Comparison of ENCODE assay signal across 8 cellular contexts in the genomic region with DNA sequence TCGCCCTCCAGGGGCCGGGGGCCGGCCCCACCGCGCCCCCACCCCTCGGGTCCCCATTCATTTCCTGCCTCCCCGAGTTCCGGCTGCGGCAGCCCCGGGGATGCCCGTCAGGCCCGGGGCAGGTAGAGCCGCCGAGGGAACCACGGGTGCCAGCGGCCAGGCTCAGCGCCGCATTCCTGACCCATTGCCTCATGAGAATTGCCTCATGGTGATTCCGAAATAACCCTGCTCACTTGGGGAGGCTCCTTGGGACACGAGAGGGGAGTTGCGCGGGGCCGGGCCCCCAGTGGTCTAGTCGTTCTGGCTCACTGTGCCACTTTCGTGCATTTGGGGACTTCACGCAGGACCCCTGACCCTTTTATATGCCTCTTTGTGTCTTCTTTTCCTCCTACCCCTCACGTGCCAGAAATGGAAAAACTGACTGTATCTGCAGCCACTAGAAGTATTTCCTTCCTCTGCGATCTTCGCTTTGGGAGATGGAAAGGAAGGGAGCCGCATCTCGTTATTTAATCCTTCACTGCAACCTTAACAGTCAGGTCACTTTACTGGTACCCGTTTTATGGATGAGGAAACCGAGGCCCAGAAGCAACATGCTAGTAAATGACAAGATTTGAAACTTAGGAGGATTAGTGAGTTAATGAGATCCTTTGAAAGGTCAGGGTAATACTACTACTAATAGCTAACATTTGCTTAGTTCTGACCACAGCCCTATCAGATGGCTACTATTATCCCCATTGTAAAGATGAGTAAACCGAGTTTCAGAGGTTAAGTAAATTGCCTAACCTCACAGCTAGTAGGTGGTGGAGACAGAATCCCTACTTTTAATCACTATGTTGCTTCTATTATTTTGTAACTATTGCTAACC. TPM values are rescaled to one million over a fixed set of nuclear protein-coding genes. Genes with fewer than 3 reads are reported as not detected.
DNase-seq lines count a peak whose midpoint lies in the region; ATAC-seq, FAIRE-seq and TF ChIP-seq lines count a peak whose summit lies in the region.

No MANE protein-coding gene starts in this region.

- peak overlapping the region; percentile 100 for H3K4me3 ChIP-seq in ACC112 (ENCODE audit: low read depth, low read length)
- peak overlapping the region; percentile 75 to 96 (median 91) for H3K4me3 ChIP-seq in H1 (ENCODE audit: extremely low read depth in 1 of 4, insufficient read depth in 2 of 4, low read depth in 3 of 4, low read length in 4 of 4)

- H2BK15ac ChIP-seq in H1 (ENCODE audit: low read length): no peak overlapping the region

- H3K23ac ChIP-seq in H1 (ENCODE audit: insufficient read length): no peak overlapping the region

- H3K4me1 Mint-ChIP-seq in type B pancreatic cell (ENCODE audit: unreplicated experiment): peaks cover 22% of the 10 kb centered on the region

- H3K27me3 Mint-ChIP-seq in type B pancreatic cell: no peaks in the 10 kb centered on the region

- no peak overlapping the region for H2BK120ac ChIP-seq in H1 (replicated peaks; ENCODE audit: low read depth, low read length)

- H3K4ac ChIP-seq in H1 (replicated peaks; ENCODE audit: insufficient read length, low read depth, low read length): no peak overlapping the region

- peak overlapping the region; percentile 93 for H3K4me3 Mint-ChIP-seq in type B pancreatic cell

- CTCF ChIA-PET in H1 (lab: Charles Lee; ENCODE audit: partially characterized antibody): interaction anchor here (1.4 kb wide), 1 partner anchor 9 kb away, joined by 5 read pairs; no protein-coding TSS in a partner anchor

- TF ChIP-seq CTCF in H1 (IDR thresholded peaks at IDR 0.05; ENCODE audit: control extremely low read depth in 1 of 3, insufficient read depth in 1 of 3, low read depth in 1 of 3, low read length in 3 of 3) (no peak), type B pancreatic cell (conservative IDR thresholded peaks at IDR 0.05) (peak; percentile 52)

- no peaks in the 10 kb centered on the region for H3K36me3 ChIP-seq in ACC112 (ENCODE audit: insufficient read depth, low read length)
- H3K36me3 ChIP-seq in H1 (ENCODE audit: control insufficient read depth in 2 of 4, insufficient read depth in 4 of 4, low read length in 3 of 4): no peaks in the 10 kb centered on the region

- peak overlapping the region; percentile 82; the same call in 1 of the 2 replicates for H2AK5ac ChIP-seq in H1 (ENCODE audit: low read depth, low read length)

- H3K4me1 ChIP-seq in ACC112 (ENCODE audit: control insufficient read depth, insufficient read depth, low read length, unreplicated experiment) (peaks cover 23% of the 10 kb centered on the region), H1 (replicated peaks in 1 of 4; ENCODE audit: control insufficient read depth in 3 of 4, insufficient read depth in 4 of 4, low read length in 3 of 4) (no peaks in the 10 kb centered on the region)

- no peaks in the 10 kb centered on the region for H3K9me3 Mint-ChIP-seq in type B pancreatic cell

- H3K79me2 ChIP-seq in ACC112 (ENCODE audit: control insufficient read depth, insufficient read depth, low read length, unreplicated experiment) (peaks cover 52% of the 10 kb centered on the region), H1 (ENCODE audit: control insufficient read depth in 1 of 2, insufficient read depth in 2 of 2, low read length in 2 of 2) (peaks cover 13 to 53% of the 10 kb centered on the region in 2 experiments)

- no peaks in the 10 kb centered on the region for H3K36me3 Mint-ChIP-seq in type B pancreatic cell

- H3K4me2 ChIP-seq in H1 (ENCODE audit: insufficient read depth in 1 of 2, low read depth in 2 of 2, low read length in 2 of 2): peak overlapping the region; percentile 71 to 75

- H2BK20ac ChIP-seq in H1 (ENCODE audit: low read length): no peak overlapping the region

- TF ChIP-seq RAD21 in H1 (IDR thresholded peaks at IDR 0.05 in 1 of 2, conservative IDR thresholded peaks at IDR 0.05 in 1 of 2; ENCODE audit: low read depth in 2 of 2, low read length in 2 of 2): no peak

- peak overlapping the region; percentile 66; the same call in 1 of the 2 replicates for H4K8ac ChIP-seq in H1 (ENCODE audit: extremely low read depth, insufficient read depth, low read length)

- no peak overlapping the region for H4K5ac ChIP-seq in H1 (ENCODE audit: insufficient read length, low read depth, low read length)

- H3K56ac ChIP-seq in H1 (replicated peaks; ENCODE audit: insufficient read length, low read depth, low read length): peak overlapping the region; percentile 34

- peaks cover 3% of the 10 kb centered on the region; the same call in 1 of the 2 replicates for H3K79me1 ChIP-seq in H1 (ENCODE audit: low read depth, low read length)

- ATAC-seq in HG03378 (IDR thresholded peaks at IDR 0.05; ENCODE audit: unreplicated experiment) (peak; percentile 26), HG02610 (IDR thresholded peaks at IDR 0.05; ENCODE audit: unreplicated experiment) (no peak)

- H3K23me2 ChIP-seq in H1 (ENCODE audit: low read depth, low read length): 0 out of 2 replicates have a peak, but pooled peaks cover 2% of the 10 kb centered on the region

- no peaks in the 10 kb centered on the region for H3K9me3 ChIP-seq in H1 (ENCODE audit: insufficient read depth in 2 of 2, low read depth in 1 of 2, low read length in 1 of 2)

- peak overlapping the region; percentile 51; the same call in 1 of the 2 replicates for H3K18ac ChIP-seq in H1 (ENCODE audit: extremely low read depth, low read length)

- peak overlapping the region; percentile 87 for H3K27ac ChIP-seq in ACC112 (ENCODE audit: low read depth, low read length)
- peak overlapping the region; percentile 91 for H3K27ac ChIP-seq in H1 (ENCODE audit: low read depth, low read length)

- H3K27me3 ChIP-seq in ACC112 (ENCODE audit: insufficient read depth, low read length) (no peaks in the 10 kb centered on the region), H1 (replicated peaks in 1 of 4; ENCODE audit: control insufficient read depth in 3 of 4, extremely low read depth in 1 of 4, insufficient read depth in 3 of 4, low read length in 3 of 4) (no peaks in the 10 kb centered on the region)

- TF ChIP-seq POLR2A in GM12891 (IDR thresholded peaks at IDR 0.05; ENCODE audit: low read depth, low read length): no peak; the same call in 1 of the 2 replicates
- no peak; a peak in 1 of 3 replicates for TF ChIP-seq POLR2A in H1 (IDR thresholded peaks at IDR 0.05; ENCODE audit: control extremely low read depth in 1 of 2, low read depth in 2 of 2, low read length in 2 of 2)

- FAIRE-seq in GM12891 (lab: Jason Lieb, UNC) (peak; percentile 78), H1 (lab: Jason Lieb, UNC) (no peak)

- POLR2A ChIA-PET in H1 (lab: Charles Lee; ENCODE audit: partially characterized antibody): interaction anchor here (0.8 to 1.4 kb wide), 4 partner anchors 9 to 407 kb away, joined by 3 to 5 read pairs (median 4); partner anchors contain the start of genes RPL6 and TMEM116

- TF ChIP-seq EP300 in H1 (IDR thresholded peaks at IDR 0.05; ENCODE audit: borderline replicate concordance in 1 of 2, low read depth in 2 of 2, low read length in 2 of 2): no peak

- peak overlapping the region; percentile 81 for H2BK5ac ChIP-seq in H1 (ENCODE audit: low read depth, low read length)

- peak overlapping the region; percentile 39; the same call in 1 of the 2 replicates for H2BK12ac ChIP-seq in H1 (ENCODE audit: low read depth, low read length)

- peak overlapping the region; percentile 72 to 93 (median 90) for H3K9ac ChIP-seq in H1 (replicated peaks in 1 of 4; ENCODE audit: extremely low read depth in 1 of 4, low read depth in 3 of 4, low read length in 3 of 4)

- 15% methylated on average over 16 of the region's 34 CpGs; no CpG with 5 or more reads in 1 of the 2 experiments for WGBS in H1 (ENCODE audit: extremely low coverage in 1 of 2, insufficient coverage in 1 of 2, insufficient read length in 1 of 2, insufficient replicate concordance in 2 of 2, low coverage in 1 of 2, low lambda C conversion rate in 2 of 2, missing lambda C conversion rate in 1 of 2), 2 experiments

- H2AFZ ChIP-seq in ACC112 (ENCODE audit: low read length, unreplicated experiment) (peak overlapping the region; percentile 33), H1 (ENCODE audit: low read length) (peak overlapping the region; percentile 37; the same call in 1 of the 2 replicates)

- no peak overlapping the region for H4K91ac ChIP-seq in H1 (replicated peaks; ENCODE audit: insufficient read length, low read length)

- DNase-seq in GM12891 (ENCODE audit: insufficient read length, low spot score): no peak
- DNase-seq in SW480 (ENCODE audit: low spot score): peak; percentile 66
- DNase-seq in H1 (ENCODE audit: low read depth in 1 of 2, low spot score in 2 of 2): no peak
- DNase-seq in mesenteric fat pad (ENCODE audit: low spot score): peak; percentile 91
- DNase-seq in type B pancreatic cell (ENCODE audit: extremely low spot score, unreplicated experiment): peak; percentile 74

- H3K14ac ChIP-seq in H1 (ENCODE audit: insufficient read length): no peak overlapping the region

- H3K27ac Mint-ChIP-seq in type B pancreatic cell: peak overlapping the region; percentile 97

- peaks cover 0 to 5% of the 10 kb centered on the region in 2 experiments for H4K20me1 ChIP-seq in H1 (replicated peaks in 1 of 2; ENCODE audit: control insufficient read depth in 1 of 2, insufficient read depth in 2 of 2, low read length in 2 of 2)

RNA-seq across cellular contexts. Expression of gene PTPN11, which starts 0.8 kb away (rescaled TPM):
- polyA plus RNA-seq in GM12891 (2012; ENCODE audit: low read depth, missing spikeins): 17.7 TPM
- 130 and 133 TPM in 2 replicates for total RNA-seq in H1 (2021; fragmentation: NEBNext Ultra II Directional; extraction: Animal tissue kit (Norgen Biotek cat#: 25700))
- 28.3 and 32.8 TPM in 2 replicates for polyA plus RNA-seq in H1 (2011; rRNA removed)
- polyA plus RNA-seq in H1 (2011; cell fraction: cytosol; rRNA removed): 41.0 TPM
- 28.8 TPM for polyA plus RNA-seq in H1 (2011; cell fraction: nucleus; rRNA removed)
- 34.2 to 70.5 TPM (median 47.4 TPM) in 4 replicates for polyA plus RNA-seq in H1 (2012, experiment 1 of 2)
- polyA plus RNA-seq in H1 (2012, experiment 2 of 2): 3.0 TPM
- polyA plus RNA-seq in H1 (2013, experiment 1 of 2): 51.1 TPM
- polyA plus RNA-seq in H1 (2013, experiment 2 of 2): 54.5 TPM
- polyA minus RNA-seq in H1 (2011; rRNA and poly(A)+ RNA removed): 61.5 and 63.9 TPM in 2 replicates
- 39.6 TPM for polyA minus RNA-seq in H1 (2011; cell fraction: cytosol; rRNA and poly(A)+ RNA removed)
- 39.2 TPM for polyA minus RNA-seq in H1 (2011; cell fraction: nucleus; rRNA and poly(A)+ RNA removed)
- total RNA-seq in mesenteric fat pad (167 TPM), type B pancreatic cell (ENCODE audit: low replicate concordance) (76.0 and 78.9 TPM in 2 replicates)

RNA-seq across cellular contexts. Expression of gene RPL6, which starts 10.1 kb away (rescaled TPM):
- polyA plus RNA-seq in GM12891 (2012; ENCODE audit: low read depth, missing spikeins): 3,554 TPM
- 1,643 and 1,666 TPM in 2 replicates for total RNA-seq in H1 (2021; fragmentation: NEBNext Ultra II Directional; extraction: Animal tissue kit (Norgen Biotek cat#: 25700))
- 685 and 1,073 TPM in 2 replicates for polyA plus RNA-seq in H1 (2011; rRNA removed)
- 1,571 TPM for polyA plus RNA-seq in H1 (2011; cell fraction: cytosol; rRNA removed)
- polyA plus RNA-seq in H1 (2011; cell fraction: nucleus; rRNA removed): 2,461 TPM
- polyA plus RNA-seq in H1 (2012, experiment 1 of 2): 1,852 to 2,341 TPM (median 2,040 TPM) in 4 replicates
- polyA plus RNA-seq in H1 (2012, experiment 2 of 2): 422 TPM
- polyA plus RNA-seq in H1 (2013, experiment 1 of 2): 3,246 TPM
- polyA plus RNA-seq in H1 (2013, experiment 2 of 2): 2,872 TPM
- 540 and 573 TPM in 2 replicates for polyA minus RNA-seq in H1 (2011; rRNA and poly(A)+ RNA removed)
- polyA minus RNA-seq in H1 (2011; cell fraction: cytosol; rRNA and poly(A)+ RNA removed): 337 TPM
- polyA minus RNA-seq in H1 (2011; cell fraction: nucleus; rRNA and poly(A)+ RNA removed): 1,303 TPM
- total RNA-seq in mesenteric fat pad (982 TPM), type B pancreatic cell (ENCODE audit: low replicate concordance) (1,606 and 1,993 TPM in 2 replicates)

RNA-seq across cellular contexts. Expression of gene HECTD4, which starts 37.3 kb away (rescaled TPM):
- polyA plus RNA-seq in GM12891 (2012; ENCODE audit: low read depth, missing spikeins): 20.8 TPM
- 28.7 and 33.7 TPM in 2 replicates for total RNA-seq in H1 (2021; fragmentation: NEBNext Ultra II Directional; extraction: Animal tissue kit (Norgen Biotek cat#: 25700))
- 6.5 and 10.3 TPM in 2 replicates for polyA plus RNA-seq in H1 (2011; rRNA removed)
- polyA plus RNA-seq in H1 (2011; cell fraction: cytosol; rRNA removed): 6.7 TPM
- polyA plus RNA-seq in H1 (2011; cell fraction: nucleus; rRNA removed): 34.6 TPM
- 14.8 to 20.9 TPM (median 16.0 TPM) in 4 replicates for polyA plus RNA-seq in H1 (2012, experiment 1 of 2)
- polyA plus RNA-seq in H1 (2012, experiment 2 of 2): 2.6 TPM
- 7.9 TPM for polyA plus RNA-seq in H1 (2013, experiment 1 of 2)
- 6.5 TPM for polyA plus RNA-seq in H1 (2013, experiment 2 of 2)
- 35.2 and 40.0 TPM in 2 replicates for polyA minus RNA-seq in H1 (2011; rRNA and poly(A)+ RNA removed)
- polyA minus RNA-seq in H1 (2011; cell fraction: cytosol; rRNA and poly(A)+ RNA removed): 20.3 TPM
- 64.2 TPM for polyA minus RNA-seq in H1 (2011; cell fraction: nucleus; rRNA and poly(A)+ RNA removed)
- total RNA-seq in mesenteric fat pad: 37.0 TPM
- total RNA-seq in type B pancreatic cell (ENCODE audit: low replicate concordance): 57.6 and 62.1 TPM in 2 replicates

Comparison
In these comparisons a context has a peak if more than half of its experiments do, and no peak if none do; other contexts are left out.
1. DNase-seq: peak in SW480 (single experiment), mesenteric fat pad (single experiment) and type B pancreatic cell (single experiment); none in GM12891 (single experiment) and H1 (0 of 2).